In genomic region chr2:19228720-19229119, GRCh38 we compare ENCODE assay signal across 13 cellular contexts.
DNase-seq lines count a peak whose midpoint lies in the region; ATAC-seq lines count a peak whose summit lies in the region.
"Had no signal": no experiment of that assay in that cellular context is flagged by ENCODE, and none has a peak within 500 bp of the region (broad histone marks: within the 10 kb centered on the region; RNA-seq: fewer than 3 reads in every experiment).

No MANE protein-coding gene starts in this region.

- peak; percentile 31 for ATAC-seq in stimulated activated effector memory CD8-positive, alpha-beta T cell treated with anti-CD3 and anti-CD28 coated beads, Interleukin-12 subunit alpha, Interleukin-12 subunit beta, amount 100 ng/mL, for 72 hours
- ATAC-seq in T-cell (replicated peaks in 1 of 4) (no peak), HG03565 (IDR thresholded peaks at IDR 0.05; ENCODE audit: unreplicated experiment) (no peak), HG03039 (IDR thresholded peaks at IDR 0.05; ENCODE audit: unreplicated experiment) (no peak)
- ATAC-seq: activated T-helper 17 cell treated with anti-CD3 and anti-CD28 coated beads, Interleukin-2, amount 50 U/mL, for 72 hours had no signal

- H3K27ac Mint-ChIP-seq in stimulated activated effector memory CD8-positive, alpha-beta T cell treated with anti-CD3 and anti-CD28 coated beads, Interleukin-12 subunit alpha, Interleukin-12 subunit beta, amount 100 ng/mL, for 72 hours = no peak overlapping the region
- no peak overlapping the region for H3K27ac Mint-ChIP-seq in T-cell
- H3K27ac Mint-ChIP-seq: activated T-helper 17 cell treated with anti-CD3 and anti-CD28 coated beads, Interleukin-2, amount 50 U/mL, for 72 hours; CD4-positive, alpha-beta T cell had no signal

- no peak overlapping the region for H3K4me3 Mint-ChIP-seq in stimulated activated effector memory CD8-positive, alpha-beta T cell treated with anti-CD3 and anti-CD28 coated beads, Interleukin-12 subunit alpha, Interleukin-12 subunit beta, amount 100 ng/mL, for 72 hours
- no peak overlapping the region for H3K4me3 Mint-ChIP-seq in T-cell
- H3K4me3 Mint-ChIP-seq: activated T-helper 17 cell treated with anti-CD3 and anti-CD28 coated beads, Interleukin-2, amount 50 U/mL, for 72 hours; CD4-positive, alpha-beta T cell had no signal

- H3K36me3 Mint-ChIP-seq in stimulated activated effector memory CD8-positive, alpha-beta T cell treated with anti-CD3 and anti-CD28 coated beads, Interleukin-12 subunit alpha, Interleukin-12 subunit beta, amount 100 ng/mL, for 72 hours = no peaks in the 10 kb centered on the region
- no peaks in the 10 kb centered on the region for H3K36me3 Mint-ChIP-seq in T-cell

- DNase-seq in NCI-H748 (lab: John Stamatoyannopoulos, UW; ENCODE audit: unreplicated experiment) (peak; percentile 59), NCI-H748 treated with DMSO at 0.1 percent for 48 hours (lab: John Stamatoyannopoulos, UW) (no peak), NCI-H2171 (lab: John Stamatoyannopoulos, UW) (peak; percentile 76), ecto neural progenitor cell (ENCODE audit: low spot score) (peak; percentile 61), T-cell (no peak)
- DNase-seq in stimulated activated effector memory CD8-positive, alpha-beta T cell treated with anti-CD3 and anti-CD28 coated beads, Interleukin-12 subunit alpha, Interleukin-12 subunit beta, amount 100 ng/mL, for 72 hours (ENCODE audit: low spot score in 2 of 2) = no peak
- DNase-seq: activated CD4-positive, alpha-beta T cell treated with anti-CD3 and anti-CD28 coated beads, Interleukin-2, amount 50 U/mL, for 4 hours; amygdala; CD4-positive, alpha-beta T cell; T1000 had no signal

- POLR2A ChIA-PET in T-cell (lab: Charles Lee) = no interaction called here

- H3K4me1 Mint-ChIP-seq in stimulated activated effector memory CD8-positive, alpha-beta T cell treated with anti-CD3 and anti-CD28 coated beads, Interleukin-12 subunit alpha, Interleukin-12 subunit beta, amount 100 ng/mL, for 72 hours = no peaks in the 10 kb centered on the region
- H3K4me1 Mint-ChIP-seq in T-cell = no peaks in the 10 kb centered on the region
- H3K4me1 Mint-ChIP-seq: activated T-helper 17 cell treated with anti-CD3 and anti-CD28 coated beads, Interleukin-2, amount 50 U/mL, for 72 hours had no signal

- no peaks in the 10 kb centered on the region for H3K27me3 Mint-ChIP-seq in T-cell
- H3K27me3 Mint-ChIP-seq: CD4-positive, alpha-beta T cell had no signal

- no peaks in the 10 kb centered on the region for H3K9me3 Mint-ChIP-seq in stimulated activated effector memory CD8-positive, alpha-beta T cell treated with anti-CD3 and anti-CD28 coated beads, Interleukin-12 subunit alpha, Interleukin-12 subunit beta, amount 100 ng/mL, for 72 hours
- no peaks in the 10 kb centered on the region for H3K9me3 Mint-ChIP-seq in T-cell
- H3K9me3 Mint-ChIP-seq: activated T-helper 17 cell treated with anti-CD3 and anti-CD28 coated beads, Interleukin-2, amount 50 U/mL, for 72 hours; CD4-positive, alpha-beta T cell had no signal

- CTCF ChIA-PET in T-cell (lab: Charles Lee) = no interaction called here

Comparison
In these comparisons a context has a peak if more than half of its experiments do, and no peak if none do; other contexts are left out.
1. DNase-seq: peak in NCI-H748 (single experiment), NCI-H2171 (single experiment) and ecto neural progenitor cell (single experiment); none in NCI-H748 treated with DMSO at 0.1 percent for 48 hours (single experiment), stimulated activated effector memory CD8-positive, alpha-beta T cell treated with anti-CD3 and anti-CD28 coated beads, Interleukin-12 subunit alpha, Interleukin-12 subunit beta, amount 100 ng/mL, for 72 hours (0 of 2) and T-cell (0 of 34).